In genomic region chr2:101725515-101726192, GRCh38 we compare ENCODE assay signal across 14 cellular contexts. TPM values are rescaled to one million over a fixed set of nuclear protein-coding genes. Genes with fewer than 3 reads are reported as not detected.
A peak's percentile ranks its signal among the peaks of the same experiment; 100 is the strongest.
DNase-seq lines count a peak whose midpoint lies in the region; ATAC-seq and TF ChIP-seq lines count a peak whose summit lies in the region.
"Had no signal": no experiment of that assay in that cellular context is flagged by ENCODE, and none has a peak within 500 bp of the region (broad histone marks: within the 10 kb centered on the region; RNA-seq: fewer than 3 reads in every experiment).

No MANE protein-coding gene starts in this region.

- no peak overlapping the region for H2AFZ ChIP-seq in PC-3 (ENCODE audit: low read length)

- peaks cover 100% of the 10 kb centered on the region for H3K79me2 ChIP-seq in PC-3 (ENCODE audit: low read length)

- DNase-seq in activated naive CD4-positive, alpha-beta T cell treated with anti-CD3 and anti-CD28 coated beads for 36 hours, result peak; percentile 57
- no peak for DNase-seq in activated naive CD4-positive, alpha-beta T cell treated with Interleukin-2 at 50 U/mL for 16 hours
- DNase-seq in PC-3 (peak; percentile 24), cardiac muscle cell (ENCODE audit: low read depth in 1 of 2, low spot score in 1 of 2) (peak in 1 of 2 donors; percentile 47), hippocampal formation (lab: John Stamatoyannopoulos, UW) (no peak), NCI-H2227 (lab: John Stamatoyannopoulos, UW; ENCODE audit: unreplicated experiment) (no peak)
- DNase-seq in stimulated activated naive B cell treated with anti-CD40 and anti-IgM and Interleukin-4, amounts not matched to agents 10 μg/mL and 1 μg/mL and 100 μg/mL, for 72 hours, result no peak
- DNase-seq: activated T-cell treated with anti-CD3 and anti-CD28 coated beads for 4 hours; KG1; NCI-H446; stimulated activated CD4-positive, alpha-beta T cell treated with anti-CD3 and anti-CD28 coated beads, Interleukin-12 subunit alpha, Interleukin-12 subunit beta, amount 100 ng/mL, for 4 hours had no signal

- H3K27me3 Mint-ChIP-seq in activated naive CD4-positive, alpha-beta T cell treated with anti-CD3 and anti-CD28 coated beads for 36 hours (ENCODE audit: low read depth), result no peaks in the 10 kb centered on the region
- H3K27me3 Mint-ChIP-seq in stimulated activated naive B cell treated with anti-CD40 and anti-IgM and Interleukin-4, amounts not matched to agents 10 μg/mL and 1 μg/mL and 100 μg/mL, for 72 hours, result no peaks in the 10 kb centered on the region

- H3K9me3 Mint-ChIP-seq in activated naive CD4-positive, alpha-beta T cell treated with anti-CD3 and anti-CD28 coated beads for 36 hours, result peaks cover 2% of the 10 kb centered on the region
- peaks cover 8 to 10% of the 10 kb centered on the region in 2 donors for H3K9me3 Mint-ChIP-seq in stimulated activated naive B cell treated with anti-CD40 and anti-IgM and Interleukin-4, amounts not matched to agents 10 μg/mL and 1 μg/mL and 100 μg/mL, for 72 hours

- intact Hi-C loops in activated naive CD4-positive, alpha-beta T cell treated with anti-CD3 and anti-CD28 coated beads for 36 hours (cut with micrococcal nuclease), result no loop called here
- intact Hi-C loops in PC-3 (cut with micrococcal nuclease), result no loop called here

- peaks cover 15% of the 10 kb centered on the region for H3K36me3 Mint-ChIP-seq in activated naive CD4-positive, alpha-beta T cell treated with anti-CD3 and anti-CD28 coated beads for 36 hours (ENCODE audit: low read depth)
- H3K36me3 Mint-ChIP-seq in stimulated activated naive B cell treated with anti-CD40 and anti-IgM and Interleukin-4, amounts not matched to agents 10 μg/mL and 1 μg/mL and 100 μg/mL, for 72 hours, result peaks cover 33 to 64% of the 10 kb centered on the region in 2 donors
- H3K36me3 Mint-ChIP-seq: stimulated activated effector memory CD8-positive, alpha-beta T cell treated with anti-CD3 and anti-CD28 coated beads, Interleukin-12 subunit alpha, Interleukin-12 subunit beta, amount 100 ng/mL, for 72 hours had no signal

- no peaks in the 10 kb centered on the region for H3F3A ChIP-seq in PC-3 (ENCODE audit: low read length, unreplicated experiment)

- H3K4me2 ChIP-seq in PC-3 (ENCODE audit: low read length), result no peak overlapping the region

- peaks cover 18% of the 10 kb centered on the region; the same call in 1 of the 2 replicates for H3K36me3 ChIP-seq in PC-3 (ENCODE audit: low read depth, low read length)
- no peaks in the 10 kb centered on the region for H3K36me3 ChIP-seq in cardiac muscle cell

- no peak overlapping the region for H3K27ac ChIP-seq in PC-3 (ENCODE audit: low read length)
- H3K27ac ChIP-seq in cardiac muscle cell, result no peak overlapping the region

- peaks cover 78% of the 10 kb centered on the region for H4K20me1 ChIP-seq in PC-3 (ENCODE audit: low read length)

- H3K27me3 ChIP-seq in PC-3 (ENCODE audit: low read length) (no peaks in the 10 kb centered on the region), cardiac muscle cell (no peaks in the 10 kb centered on the region)

- peaks cover 9% of the 10 kb centered on the region for H3K4me1 ChIP-seq in PC-3 (ENCODE audit: insufficient read depth, low read length)
- peaks cover 14% of the 10 kb centered on the region for H3K4me1 ChIP-seq in cardiac muscle cell (ENCODE audit: low read depth)

- peaks cover 97% of the 10 kb centered on the region for H3K4me1 Mint-ChIP-seq in activated naive CD4-positive, alpha-beta T cell treated with anti-CD3 and anti-CD28 coated beads for 36 hours (ENCODE audit: low read depth)
- H3K4me1 Mint-ChIP-seq in stimulated activated naive B cell treated with anti-CD40 and anti-IgM and Interleukin-4, amounts not matched to agents 10 μg/mL and 1 μg/mL and 100 μg/mL, for 72 hours, result peaks cover 59 to 95% of the 10 kb centered on the region in 2 donors

- CTCF ChIA-PET in activated naive CD4-positive, alpha-beta T cell treated with anti-CD3 and anti-CD28 coated beads for 36 hours (lab: Charles Lee), result interaction anchor here (0.6 to 2.4 kb wide), 12 partner anchors 8 to 187 kb away, joined by 3 to 10 read pairs (median 3); no protein-coding TSS in a partner anchor
- CTCF ChIA-PET in PC-3 (lab: Charles Lee), result no interaction called here

- H3K9me2 ChIP-seq in PC-3 (replicated peaks; ENCODE audit: low read length), result no peaks in the 10 kb centered on the region

- TF ChIP-seq CTCF in PC-3 (conservative IDR thresholded peaks at IDR 0.05; ENCODE audit: low read depth, low read length) (peak; percentile 52; the same call in 1 of the 2 replicates), cardiac muscle cell (IDR thresholded peaks at IDR 0.05; ENCODE audit: low read depth, low read length) (peak; percentile 40)

- BruUV-seq in PC-3 (replicated peaks; lab: Mats Ljungman, UMichigan), result no TSS peak

- no peak for ATAC-seq in PC-3
- no peak for ATAC-seq in stimulated activated naive B cell treated with anti-CD40 and anti-IgM and Interleukin-4, amounts not matched to agents 10 μg/mL and 1 μg/mL and 100 μg/mL, for 72 hours (replicated peaks)
- no peak for ATAC-seq in GM18909 (IDR thresholded peaks at IDR 0.05; ENCODE audit: poor library complexity, unreplicated experiment)
- ATAC-seq: mucosa of descending colon had no signal

- no peak overlapping the region for H3K9ac ChIP-seq in PC-3 (ENCODE audit: low read length)

- H3K4me3 Mint-ChIP-seq in activated naive CD4-positive, alpha-beta T cell treated with anti-CD3 and anti-CD28 coated beads for 36 hours, result no peak overlapping the region
- no peak overlapping the region for H3K4me3 Mint-ChIP-seq in stimulated activated naive B cell treated with anti-CD40 and anti-IgM and Interleukin-4, amounts not matched to agents 10 μg/mL and 1 μg/mL and 100 μg/mL, for 72 hours
- H3K4me3 Mint-ChIP-seq: stimulated activated effector memory CD8-positive, alpha-beta T cell treated with anti-CD3 and anti-CD28 coated beads, Interleukin-12 subunit alpha, Interleukin-12 subunit beta, amount 100 ng/mL, for 72 hours had no signal

- POLR2A ChIA-PET in PC-3 (lab: Charles Lee; ENCODE audit: unreplicated experiment), result no interaction called here

- H3K27ac Mint-ChIP-seq in activated naive CD4-positive, alpha-beta T cell treated with anti-CD3 and anti-CD28 coated beads for 36 hours, result peak overlapping the region; percentile 5
- H3K27ac Mint-ChIP-seq in stimulated activated naive B cell treated with anti-CD40 and anti-IgM and Interleukin-4, amounts not matched to agents 10 μg/mL and 1 μg/mL and 100 μg/mL, for 72 hours, result peak overlapping the region; percentile 11
- H3K27ac Mint-ChIP-seq: stimulated activated effector memory CD8-positive, alpha-beta T cell treated with anti-CD3 and anti-CD28 coated beads, Interleukin-12 subunit alpha, Interleukin-12 subunit beta, amount 100 ng/mL, for 72 hours had no signal

- H3K4me3 ChIP-seq in PC-3 (ENCODE audit: low read length) (no peak overlapping the region), cardiac muscle cell (no peak overlapping the region)
- H3K4me3 ChIP-seq: mucosa of descending colon had no signal

- no peaks in the 10 kb centered on the region for H3K9me3 ChIP-seq in PC-3 (ENCODE audit: low read length)
- H3K9me3 ChIP-seq in cardiac muscle cell (ENCODE audit: low read depth), result no peaks in the 10 kb centered on the region
- H3K9me3 ChIP-seq: mucosa of descending colon had no signal

RNA-seq across cellular contexts. Expression of gene MAP4K4, which starts 28.1 kb away (rescaled TPM):
- 100 to 1,000 TPM; 126 to 131 TPM for total RNA-seq in activated naive CD4-positive, alpha-beta T cell treated with anti-CD3 and anti-CD28 coated beads for 36 hours
- 133 and 167 TPM in 2 replicates for total RNA-seq in PC-3 (2014; rRNA removed)
- total RNA-seq in cardiac muscle cell, result 82.2 and 131 TPM in 2 replicates
- 61.6 and 71.6 TPM in 2 replicates for polyA plus RNA-seq in cardiac muscle cell

Comparison
In these comparisons a context has a peak if more than half of its experiments do, and no peak if none do; other contexts are left out.
1. DNase-seq: peak in activated naive CD4-positive, alpha-beta T cell treated with anti-CD3 and anti-CD28 coated beads for 36 hours (single experiment) and PC-3 (single experiment); none in activated naive CD4-positive, alpha-beta T cell treated with Interleukin-2 at 50 U/mL for 16 hours (single experiment), stimulated activated naive B cell treated with anti-CD40 and anti-IgM and Interleukin-4, amounts not matched to agents 10 μg/mL and 1 μg/mL and 100 μg/mL, for 72 hours (single experiment), hippocampal formation (0 of 2) and NCI-H2227 (single experiment).